ENCODE assay signal across 8 cellular contexts in genomic region chr3:186109897-186110803, GRCh38. TPM values are rescaled to one million over a fixed set of nuclear protein-coding genes. Genes with fewer than 3 reads are reported as not detected.
DNase-seq lines count a peak whose midpoint lies in the region; ATAC-seq and TF ChIP-seq lines count a peak whose summit lies in the region.

No MANE protein-coding gene starts in this region.

- H3K9ac ChIP-seq in DND-41 (ENCODE audit: low read depth, low read length) (peak overlapping the region; percentile 48), stomach smooth muscle (ENCODE audit: low read length in 2 of 2) (peak overlapping the region; percentile 71 to 83)

- TF ChIP-seq CTCF in DND-41 (IDR thresholded peaks at IDR 0.05; ENCODE audit: borderline replicate concordance, extremely low read depth, low read length, poor library complexity, severe bottlenecking) (no peak), brain microvascular endothelial cell (IDR thresholded peaks at IDR 0.05; ENCODE audit: low read depth, low read length, missing control alignments) (no peak), kidney epithelial cell (IDR thresholded peaks at IDR 0.05; ENCODE audit: insufficient read depth, low read length, poor library complexity, severe bottlenecking) (no peak)

- no peaks in the 10 kb centered on the region for H4K20me1 ChIP-seq in DND-41 (ENCODE audit: insufficient read depth, low read length)

- peaks cover 30% of the 10 kb centered on the region for H3K79me2 ChIP-seq in DND-41 (ENCODE audit: insufficient read depth, low read length)

- in situ Hi-C loops in brain microvascular endothelial cell (cut with HindIII; ENCODE audit: low pct_ligation_motif_present, low sequenced_read_pairs), result no loop called here

- H2AFZ ChIP-seq in DND-41 (ENCODE audit: low read depth, low read length), result peak overlapping the region; percentile 64

- peak overlapping the region; percentile 56 for H3K4me2 ChIP-seq in DND-41 (ENCODE audit: insufficient read depth, low read length)

- H3K27ac ChIP-seq in DND-41 (ENCODE audit: low read length), result peak overlapping the region; percentile 65
- peak overlapping the region; percentile 76 for H3K27ac ChIP-seq in brain microvascular endothelial cell
- H3K27ac ChIP-seq in stomach smooth muscle (ENCODE audit: low read length), result peak overlapping the region; percentile 77

- DNase-seq in DND-41 (no peak), LHCN-M2 (ENCODE audit: low read depth) (peak; percentile 52), brain microvascular endothelial cell (peak; percentile 29), kidney epithelial cell (ENCODE audit: low read depth) (no peak), RPMI8226 (no peak)

- H3K4me1 ChIP-seq in DND-41 (ENCODE audit: insufficient read depth, low read length), result peaks cover 22% of the 10 kb centered on the region
- peaks cover 19% of the 10 kb centered on the region for H3K4me1 ChIP-seq in stomach smooth muscle (ENCODE audit: control insufficient read depth, insufficient read depth, low read length)

- H3K9me3 ChIP-seq in DND-41 (ENCODE audit: insufficient read depth, low read length, severe bottlenecking) (no peaks in the 10 kb centered on the region), stomach smooth muscle (ENCODE audit: control insufficient read depth in 2 of 2, low read length in 2 of 2) (no peaks in the 10 kb centered on the region)

- H3K36me3 ChIP-seq in DND-41 (ENCODE audit: insufficient read depth, low read length) (no peaks in the 10 kb centered on the region; the same call in 1 of the 2 replicates), brain microvascular endothelial cell (replicated peaks) (no peaks in the 10 kb centered on the region), kidney epithelial cell (ENCODE audit: control insufficient read depth, insufficient read depth, low read length) (no peaks in the 10 kb centered on the region), stomach smooth muscle (ENCODE audit: control insufficient read depth in 2 of 2, insufficient read depth in 2 of 2, low read length in 2 of 2) (no peaks in the 10 kb centered on the region)

- peak overlapping the region; percentile 1 to 53; a peak in 3 of 4 replicates for H3K4me3 ChIP-seq in DND-41 (ENCODE audit: low read depth in 1 of 2, low read length in 2 of 2)
- peak overlapping the region; percentile 69 for H3K4me3 ChIP-seq in brain microvascular endothelial cell (ENCODE audit: low read depth, low read length)
- H3K4me3 ChIP-seq in kidney epithelial cell (ENCODE audit: low read depth, low read length), result peak overlapping the region; percentile 56
- H3K4me3 ChIP-seq in stomach smooth muscle (ENCODE audit: low read length in 2 of 2), result peak overlapping the region; percentile 85 to 89

- no peak for ATAC-seq in DND-41 (ENCODE audit: insufficient read depth, low read depth)
- ATAC-seq in GM21723 (IDR thresholded peaks at IDR 0.05; ENCODE audit: unreplicated experiment), result no peak
- no peak for ATAC-seq in GM19035 (IDR thresholded peaks at IDR 0.05; ENCODE audit: unreplicated experiment)

- peaks cover 9% of the 10 kb centered on the region for H3K27me3 ChIP-seq in DND-41 (ENCODE audit: insufficient read depth, low read length, poor library complexity)
- H3K27me3 ChIP-seq in brain microvascular endothelial cell (replicated peaks), result no peaks in the 10 kb centered on the region
- peaks cover 2% of the 10 kb centered on the region for H3K27me3 ChIP-seq in kidney epithelial cell (ENCODE audit: control insufficient read depth, insufficient read depth, low read length)
- H3K27me3 ChIP-seq in stomach smooth muscle (ENCODE audit: control insufficient read depth in 1 of 2, insufficient read depth in 2 of 2, low read length in 2 of 2), result peaks cover 10 to 12% of the 10 kb centered on the region in 2 donors

RNA-seq across cellular contexts. Expression of gene ETV5, which starts 1.3 kb away (rescaled TPM):
- total RNA-seq in LHCN-M2 (2014; rRNA removed), result 48.5 and 57.0 TPM in 2 replicates
- polyA plus RNA-seq in LHCN-M2 (2012), result 25.1 TPM
- total RNA-seq in kidney epithelial cell, result 33.1 and 43.1 TPM in 2 replicates

Comparison
In these comparisons a context has a peak if more than half of its experiments do, and no peak if none do; other contexts are left out.
1. DNase-seq: peak in LHCN-M2 (single experiment) and brain microvascular endothelial cell (single experiment); none in DND-41 (single experiment), kidney epithelial cell (single experiment) and RPMI8226 (single experiment).
2. H3K4me3 ChIP-seq: peak in every context shown above with its lines; median percentile 87 in stomach smooth muscle; 69 in brain microvascular endothelial cell; 56 in kidney epithelial cell; 27 in DND-41.
3. Peak in every context shown above with its lines, with median percentiles within 50 percentile points of each other: H3K27ac ChIP-seq.